Comparison of ENCODE assay signal across 8 cellular contexts in genomic region chr1:34985063-34985770, GRCh38. TPM values are rescaled to one million over a fixed set of nuclear protein-coding genes. Genes with fewer than 3 reads are reported as not detected.
A peak's percentile ranks its signal among the peaks of the same experiment; 100 is the strongest.
DNase-seq lines count a peak whose midpoint lies in the region; ATAC-seq, FAIRE-seq and TF ChIP-seq lines count a peak whose summit lies in the region.

Gene TMEM35B (minus strand): TSS chr1:34985347. CDS start chr1:34985305, 42 bp downstream.

- no peaks in the 10 kb centered on the region for H3K9me3 ChIP-seq in DOHH2 (ENCODE audit: control insufficient read depth, insufficient read depth, low read length)
- H3K9me3 ChIP-seq in right atrium auricular region: no peaks in the 10 kb centered on the region

- H3K27me3 ChIP-seq in DOHH2 (ENCODE audit: control insufficient read depth, low read length) (no peaks in the 10 kb centered on the region), right atrium auricular region (no peaks in the 10 kb centered on the region)

- peaks cover 38% of the 10 kb centered on the region for H3K4me1 ChIP-seq in DOHH2 (ENCODE audit: control insufficient read depth, low read length)
- peaks cover 0 to 32% of the 10 kb centered on the region in 2 donors for H3K4me1 ChIP-seq in right atrium auricular region

- H3K27me3 Mint-ChIP-seq in T-helper 1 cell treated with Interleukin-12 subunit alpha and Interleukin-12 subunit beta and Interleukin-4 antibody, amounts not matched to agents 30 μg/mL and 1 μg/mL, for 36 hours (ENCODE audit: low read depth): no peaks in the 10 kb centered on the region

- peak within 1 kb of the TSS; percentile 83 for H3K4me2 ChIP-seq in DOHH2 (ENCODE audit: low read length)

- H3K4me1 Mint-ChIP-seq in T-helper 1 cell treated with Interleukin-12 subunit alpha and Interleukin-12 subunit beta and Interleukin-4 antibody, amounts not matched to agents 30 μg/mL and 1 μg/mL, for 36 hours (ENCODE audit: low read depth): peaks cover 28% of the 10 kb centered on the region

- peaks cover 14% of the 10 kb centered on the region for H3F3A ChIP-seq in DOHH2 (ENCODE audit: control insufficient read depth, insufficient read depth)

- H3K4me3 ChIP-seq in DOHH2 (ENCODE audit: low read length) (peak within 1 kb of the TSS; percentile 88), right atrium auricular region (peak within 1 kb of the TSS; percentile 82 to 96)

- H3K27ac ChIP-seq in DOHH2 (ENCODE audit: low read depth, low read length): 0 out of 2 replicates have a peak within 1 kb of the TSS, but pooled peaks have one; percentile 10
- peak within 1 kb of the TSS; percentile 94 to 95 for H3K27ac ChIP-seq in right atrium auricular region

- no peaks in the 10 kb centered on the region for H3K9me3 Mint-ChIP-seq in T-helper 1 cell treated with Interleukin-12 subunit alpha and Interleukin-12 subunit beta and Interleukin-4 antibody, amounts not matched to agents 30 μg/mL and 1 μg/mL, for 36 hours

- H3K36me3 Mint-ChIP-seq in T-helper 1 cell treated with Interleukin-12 subunit alpha and Interleukin-12 subunit beta and Interleukin-4 antibody, amounts not matched to agents 30 μg/mL and 1 μg/mL, for 36 hours (ENCODE audit: low read depth): peaks cover 17% of the 10 kb centered on the region

- H3K79me2 ChIP-seq in DOHH2 (ENCODE audit: control insufficient read depth, low read length): peaks cover 10% of the 10 kb centered on the region

- peak within 1 kb of the TSS; percentile 94 for H3K4me3 Mint-ChIP-seq in T-helper 1 cell treated with Interleukin-12 subunit alpha and Interleukin-12 subunit beta and Interleukin-4 antibody, amounts not matched to agents 30 μg/mL and 1 μg/mL, for 36 hours

- no peak for FAIRE-seq in urothelium cell line (lab: Jason Lieb, UNC)

- peak within 1 kb of the TSS; percentile 92 for H3K27ac Mint-ChIP-seq in T-helper 1 cell treated with Interleukin-12 subunit alpha and Interleukin-12 subunit beta and Interleukin-4 antibody, amounts not matched to agents 30 μg/mL and 1 μg/mL, for 36 hours

- H3K36me3 ChIP-seq in DOHH2 (ENCODE audit: control insufficient read depth, low read length) (peaks cover 14% of the 10 kb centered on the region), right atrium auricular region (no peaks in the 10 kb centered on the region)

- TF ChIP-seq CTCF in DOHH2 (IDR thresholded peaks at IDR 0.05; ENCODE audit: low read depth, low read length, poor library complexity, severe bottlenecking) (peak; percentile 23), right atrium auricular region (IDR thresholded peaks at IDR 0.05) (no peak)

- DNase-seq in HuH-7.5 (ENCODE audit: low spot score) (peak; percentile 49), amniotic stem cell (lab: John Stamatoyannopoulos, UW) (peak; percentile 18), right atrium auricular region (ENCODE audit: low spot score) (no peak), pulmonary artery endothelial cell (ENCODE audit: low read depth, low spot score) (no peak), urothelium cell line (ENCODE audit: low spot score) (peak; percentile 81)

- no peaks in the 10 kb centered on the region for H3K9me2 ChIP-seq in DOHH2 (replicated peaks; ENCODE audit: control insufficient read depth, low read length)

- ATAC-seq in GM21447 (IDR thresholded peaks at IDR 0.05; ENCODE audit: unreplicated experiment): peak; percentile 68

- no peaks in the 10 kb centered on the region for H4K20me1 ChIP-seq in DOHH2 (ENCODE audit: control insufficient read depth, insufficient read depth, low read depth, low read length)

RNA-seq across cellular contexts. Expression of gene TMEM35B, which starts in this region (rescaled TPM):
- total RNA-seq in right atrium auricular region (10 to 100 TPM; 25.2 to 30.6 TPM), pulmonary artery endothelial cell (25.6 and 27.2 TPM in 2 replicates)

Comparison
In these comparisons a context has a peak if more than half of its experiments do, and no peak if none do; other contexts are left out.
1. DNase-seq: peak in HuH-7.5 (single experiment), amniotic stem cell (single experiment) and urothelium cell line (single experiment); none in right atrium auricular region (single experiment) and pulmonary artery endothelial cell (single experiment).